Comparison of ENCODE assay signal across 28 cellular contexts in the genomic region with DNA sequence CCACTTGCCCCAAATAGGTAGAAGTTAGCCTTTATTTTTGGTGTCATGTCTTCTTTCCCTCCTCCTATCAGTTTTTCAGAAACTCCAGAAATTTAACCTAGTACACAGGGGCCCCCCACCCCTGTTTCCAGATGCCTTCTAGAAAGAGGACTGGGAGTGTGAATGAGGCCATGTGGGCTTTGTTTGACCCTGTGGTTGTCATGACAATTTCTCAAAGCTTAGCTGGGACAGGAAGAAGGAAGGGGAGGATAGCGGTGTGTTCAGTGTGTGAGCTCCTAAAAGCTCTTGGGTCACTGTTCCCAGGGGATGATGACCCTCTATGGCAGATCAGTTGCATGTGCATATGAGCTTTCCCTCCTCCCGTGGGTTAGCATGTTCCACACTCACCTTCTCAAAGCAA.
"Had no signal": no experiment of that assay in that cellular context is flagged by ENCODE, and none has a peak within 500 bp of the region (broad histone marks: within the 10 kb centered on the region; RNA-seq: fewer than 3 reads in every experiment).

No MANE protein-coding gene starts in this region.

- H3K4me1 ChIP-seq: adrenal gland, Peyer's patch, SJSA1 had no signal

- H3K4me3 ChIP-seq: adrenal gland, Peyer's patch, SJSA1 had no signal

- DNase-seq: activated B cell treated with CpG ODN at 0.5 μM for 24 hours; activated CD4-positive, alpha-beta T cell treated with anti-CD3 and anti-CD28 coated beads for 1 hour; activated CD4-positive, alpha-beta T cell treated with anti-CD3 and anti-CD28 coated beads, Interleukin-2, amount 10 ng/mL, durations not matched to agents 24 days and 14 days; activated CD4-positive, alpha-beta T cell treated with anti-CD3 and anti-CD28 coated beads, Interleukin-2, amount 50 U/mL, for 48 hours; activated CD8-positive, alpha-beta memory T cell treated with anti-CD3 and anti-CD28 coated beads, Interleukin-2, amount 10 ng/mL, durations not matched to agents 7 days and 5 days; activated effector memory CD4-positive, alpha-beta T cell treated with Interleukin-2 at 50 U/mL for 16 hours; activated naive CD4-positive, alpha-beta T cell treated with anti-CD3 and anti-CD28 coated beads for 36 hours; activated T-cell treated with anti-CD3 and anti-CD28 coated beads, Interleukin-2, amount 50 U/mL, for 24 hours; adrenal gland; anterior cingulate cortex; caudate nucleus; IMR-90; KG1; NCI-H1092 treated with DMSO at 0.1 percent for 48 hours; NCI-H1417 treated with DMSO at 0.1 percent for 48 hours; NCI-H1694 treated with DMSO at 0.1 percent for 48 hours; NCI-H2029 treated with DMSO at 0.1 percent for 48 hours; NCI-H446; NCI-H524; Peyer's patch; Right ventricle myocardium superior; SW 1271 had no signal

- H3K4me3 Mint-ChIP-seq: activated B cell treated with CpG ODN at 0.5 μM for 24 hours; activated CD4-positive, alpha-beta T cell treated with anti-CD3 and anti-CD28 coated beads, Interleukin-2, amount 10 ng/mL, durations not matched to agents 24 days and 14 days; activated CD8-positive, alpha-beta memory T cell treated with anti-CD3 and anti-CD28 coated beads, Interleukin-2, amount 10 ng/mL, durations not matched to agents 7 days and 5 days; activated naive CD4-positive, alpha-beta T cell treated with anti-CD3 and anti-CD28 coated beads for 36 hours; activated naive CD8-positive, alpha-beta T cell; activated T-cell treated with anti-CD3 and anti-CD28 coated beads, Interleukin-2, amount 50 U/mL, for 24 hours; activated T-helper 1 cell treated with anti-CD3 and anti-CD28 coated beads, Interleukin-12 subunit alpha, Interleukin-12 subunit beta, Interleukin-2, Interleukin-4 antibody, amounts not matched to agents 30 ng/mL and 10 ng/mL and 1 ng/mL, durations not matched to agents 14 hours and 24 hours and 36 hours; T-helper 2 cell treated with Interferon-gamma antibody and Interleukin-4, amounts not matched to agents 5 μg/mL and 100 μg/mL, for 36 hours had no signal

- H3K27me3 Mint-ChIP-seq: activated B cell treated with CpG ODN at 0.5 μM for 24 hours; activated CD4-positive, alpha-beta T cell treated with anti-CD3 and anti-CD28 coated beads, Interleukin-2, amount 10 ng/mL, durations not matched to agents 24 days and 14 days; activated naive CD8-positive, alpha-beta T cell; activated T-cell treated with anti-CD3 and anti-CD28 coated beads, Interleukin-2, amount 50 U/mL, for 24 hours had no signal

- H3K4me1 Mint-ChIP-seq: activated B cell treated with CpG ODN at 0.5 μM for 24 hours; activated CD4-positive, alpha-beta T cell treated with anti-CD3 and anti-CD28 coated beads, Interleukin-2, amount 10 ng/mL, durations not matched to agents 24 days and 14 days; activated CD8-positive, alpha-beta memory T cell treated with anti-CD3 and anti-CD28 coated beads, Interleukin-2, amount 10 ng/mL, durations not matched to agents 7 days and 5 days had no signal

- H3K9me3 ChIP-seq: adrenal gland, Peyer's patch had no signal

- H3K27ac Mint-ChIP-seq: activated B cell treated with CpG ODN at 0.5 μM for 24 hours; activated CD4-positive, alpha-beta T cell treated with anti-CD3 and anti-CD28 coated beads, Interleukin-2, amount 10 ng/mL, durations not matched to agents 24 days and 14 days; activated CD8-positive, alpha-beta memory T cell treated with anti-CD3 and anti-CD28 coated beads, Interleukin-2, amount 10 ng/mL, durations not matched to agents 7 days and 5 days; activated naive CD4-positive, alpha-beta T cell treated with anti-CD3 and anti-CD28 coated beads for 36 hours; activated naive CD8-positive, alpha-beta T cell; activated T-cell treated with anti-CD3 and anti-CD28 coated beads, Interleukin-2, amount 50 U/mL, for 24 hours; activated T-helper 1 cell treated with anti-CD3 and anti-CD28 coated beads, Interleukin-12 subunit alpha, Interleukin-12 subunit beta, Interleukin-2, Interleukin-4 antibody, amounts not matched to agents 30 ng/mL and 10 ng/mL and 1 ng/mL, durations not matched to agents 14 hours and 24 hours and 36 hours; T-helper 2 cell treated with Interferon-gamma antibody and Interleukin-4, amounts not matched to agents 5 μg/mL and 100 μg/mL, for 36 hours had no signal

- H3K27me3 ChIP-seq: adrenal gland, Peyer's patch, SJSA1 had no signal

- H3K36me3 ChIP-seq: adrenal gland, Peyer's patch, SJSA1 had no signal

- ATAC-seq: activated CD8-positive, alpha-beta memory T cell treated with anti-CD3 and anti-CD28 coated beads, Interleukin-2, amount 10 ng/mL, durations not matched to agents 7 days and 5 days; SK-N-SH treated with all-trans-retinoic acid at 6 μM for 48 hours had no signal

- H3K27ac ChIP-seq: adrenal gland, Peyer's patch, RWPE1, SJSA1 had no signal

- H3K9me3 Mint-ChIP-seq: activated T-cell treated with anti-CD3 and anti-CD28 coated beads, Interleukin-2, amount 50 U/mL, for 24 hours; activated T-helper 1 cell treated with anti-CD3 and anti-CD28 coated beads, Interleukin-12 subunit alpha, Interleukin-12 subunit beta, Interleukin-2, Interleukin-4 antibody, amounts not matched to agents 30 ng/mL and 10 ng/mL and 1 ng/mL, durations not matched to agents 14 hours and 24 hours and 36 hours had no signal
